Comparison of ENCODE assay signal across 8 cellular contexts in the genomic region with DNA sequence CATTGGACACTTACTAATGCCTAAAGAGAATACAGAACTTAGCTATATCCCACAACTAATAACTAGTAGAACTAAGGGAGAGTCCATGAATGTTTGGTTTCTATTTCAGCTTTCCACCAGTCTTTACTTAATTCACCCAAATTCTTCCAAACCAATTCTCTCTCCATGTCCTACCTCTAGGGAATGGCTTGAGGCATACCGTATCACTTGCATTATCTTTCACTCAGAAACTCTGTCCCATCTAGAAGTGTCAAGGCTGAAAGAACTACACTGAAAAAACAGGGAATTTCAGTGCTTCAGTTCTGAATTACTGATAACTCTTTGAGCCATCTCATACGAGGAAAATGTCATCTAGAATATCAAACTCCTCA. TPM values are rescaled to one million over a fixed set of nuclear protein-coding genes. Genes with fewer than 3 reads are reported as not detected.
DNase-seq lines count a peak whose midpoint lies in the region; ATAC-seq and TF ChIP-seq lines count a peak whose summit lies in the region.

No MANE protein-coding gene starts in this region.

- DNase-seq in A673 (ENCODE audit: low spot score) (no peak), HFFc6 (no peak), body of pancreas (no peak), mesenchymal stem cell (no peak), epidermal melanocyte (ENCODE audit: insufficient read length, low spot score) (no peak), ACHN (no peak), NOMO-1 treated with dmso at 0.1 percent for 144 hours (lab: John Stamatoyannopoulos, UW; ENCODE audit: unreplicated experiment) (no peak), islet precursor cell (no peak)

- no peak overlapping the region for H2BK15ac ChIP-seq in mesenchymal stem cell (ENCODE audit: low read depth, poor library complexity, severe bottlenecking)

- H3K27me3 ChIP-seq in A673 (replicated peaks; ENCODE audit: insufficient read depth, low read depth, low read length, poor library complexity) = no peaks in the 10 kb centered on the region
- H3K27me3 ChIP-seq in body of pancreas = no peaks in the 10 kb centered on the region
- no peaks in the 10 kb centered on the region for H3K27me3 ChIP-seq in mesenchymal stem cell (ENCODE audit: control insufficient read depth in 1 of 2, insufficient read depth in 1 of 2, low read length in 2 of 2)

- peak overlapping the region; percentile 97 for H3K4me3 Mint-ChIP-seq in HFFc6

- H3K4me1 Mint-ChIP-seq in HFFc6 (ENCODE audit: low read depth) = peaks cover 32% of the 10 kb centered on the region

- H3K9me3 Mint-ChIP-seq in HFFc6 = no peaks in the 10 kb centered on the region

- peaks cover 24% of the 10 kb centered on the region for H3K36me3 Mint-ChIP-seq in HFFc6 (ENCODE audit: low read depth)

- H3K4me3 ChIP-seq in A673 (ENCODE audit: low read depth, low read length, poor library complexity, severe bottlenecking) (peak overlapping the region; percentile 80), body of pancreas (peak overlapping the region; percentile 4 to 56), mesenchymal stem cell (ENCODE audit: insufficient read depth in 1 of 2, low read depth in 1 of 2, low read length in 2 of 2) (peak overlapping the region; percentile 76 to 92)

- TF ChIP-seq POLR2A in body of pancreas (IDR thresholded peaks at IDR 0.05) = no peak

- H3K4me1 ChIP-seq in A673 (ENCODE audit: insufficient read depth, low read length, poor library complexity, severe bottlenecking) (peaks cover 3% of the 10 kb centered on the region), body of pancreas (peaks cover 13% of the 10 kb centered on the region), mesenchymal stem cell (ENCODE audit: control insufficient read depth, insufficient read depth, low read depth, low read length) (peaks cover 3% of the 10 kb centered on the region)

- no peak overlapping the region for H2AK5ac ChIP-seq in mesenchymal stem cell (ENCODE audit: low read length, severe bottlenecking)

- H2BK120ac ChIP-seq in mesenchymal stem cell (ENCODE audit: low read depth, low read length) = no peak overlapping the region

- BruUV-seq in A673 (replicated peaks; lab: Mats Ljungman, UMichigan) = no TSS peak

- H3K36me3 ChIP-seq in A673 (ENCODE audit: insufficient read depth, low read length, poor library complexity, severe bottlenecking) = peaks cover 2% of the 10 kb centered on the region
- no peaks in the 10 kb centered on the region for H3K36me3 ChIP-seq in body of pancreas (replicated peaks in 1 of 2; ENCODE audit: insufficient read depth in 1 of 2, low read depth in 2 of 2)
- H3K36me3 ChIP-seq in mesenchymal stem cell (ENCODE audit: control insufficient read depth in 1 of 2, insufficient read depth in 2 of 2, low read depth in 1 of 2, low read length in 2 of 2) = peaks cover 0 to 3% of the 10 kb centered on the region in 2 experiments

- POLR2A ChIA-PET in A673 (lab: Charles Lee; ENCODE audit: low non-redundant PET) = no interaction called here

- peak overlapping the region; percentile 93 for H3K27ac Mint-ChIP-seq in HFFc6

- H3K23ac ChIP-seq in mesenchymal stem cell (ENCODE audit: low read length in 2 of 2) = no peak overlapping the region

- 23 to 28% methylated on average over 2 of the region's 2 CpGs for WGBS in body of pancreas, 2 donors
- WGBS in mesenchymal stem cell = 4% methylated on average over 2 of the region's 2 CpGs

- H4K8ac ChIP-seq in mesenchymal stem cell (ENCODE audit: low read length) = no peak overlapping the region

- H3K27me3 Mint-ChIP-seq in HFFc6 (ENCODE audit: insufficient read depth) = peaks cover 1% of the 10 kb centered on the region

- no peak overlapping the region for H2BK12ac ChIP-seq in mesenchymal stem cell (ENCODE audit: low read length in 2 of 2)

- H3K9ac ChIP-seq in mesenchymal stem cell (ENCODE audit: low read length) = peak overlapping the region; percentile 97

- no peak overlapping the region for H3K14ac ChIP-seq in mesenchymal stem cell (ENCODE audit: low read length in 2 of 2)

- CTCF ChIA-PET in A673 (lab: Charles Lee) = no interaction called here

- in situ Hi-C loops in ACHN (cut with HindIII; ENCODE audit: low pct_ligation_motif_present, low pct_unique_long_range_greater_than_20kb, low sequenced_read_pairs) = no loop called here

- ATAC-seq in body of pancreas = no peak

- H2AFZ ChIP-seq in mesenchymal stem cell (ENCODE audit: low read depth, low read length) = peak overlapping the region; percentile 51

- peak overlapping the region; percentile 64 for H3K4me2 ChIP-seq in mesenchymal stem cell (ENCODE audit: low read length, poor library complexity, severe bottlenecking)

- H4K91ac ChIP-seq in mesenchymal stem cell (ENCODE audit: low read length) = no peak overlapping the region

- H3K4ac ChIP-seq in mesenchymal stem cell (ENCODE audit: low read depth in 1 of 2, low read length in 2 of 2) = no peak overlapping the region

- no peaks in the 10 kb centered on the region for H3K9me3 ChIP-seq in A673 (ENCODE audit: low read depth, low read length, poor library complexity, severe bottlenecking)
- no peaks in the 10 kb centered on the region for H3K9me3 ChIP-seq in body of pancreas
- H3K9me3 ChIP-seq in mesenchymal stem cell (ENCODE audit: control insufficient read depth, low read length) = no peaks in the 10 kb centered on the region

- no peak for TF ChIP-seq CTCF in A673 (conservative IDR thresholded peaks at IDR 0.05; ENCODE audit: low read depth, low read length)
- no peak for TF ChIP-seq CTCF in HFFc6 (IDR thresholded peaks at IDR 0.05)
- peak in 1 of 7 experiments; percentile 6 for TF ChIP-seq CTCF in body of pancreas (IDR thresholded peaks at IDR 0.05)

- peak overlapping the region in 1 of 2 experiments; percentile 85 for H3K18ac ChIP-seq in mesenchymal stem cell (ENCODE audit: low read depth in 1 of 2, low read length in 2 of 2)

- H3K27ac ChIP-seq in A673 (ENCODE audit: low read depth, low read length, poor library complexity, severe bottlenecking) (peak overlapping the region; percentile 92), body of pancreas (peak overlapping the region; percentile 46 to 85 (median 82)), mesenchymal stem cell (ENCODE audit: low read length, poor library complexity, severe bottlenecking) (peak overlapping the region; percentile 71)

- no peak overlapping the region for H2BK5ac ChIP-seq in mesenchymal stem cell (ENCODE audit: low read depth, low read length, poor library complexity, severe bottlenecking)

- peaks cover 7% of the 10 kb centered on the region for H3K79me1 ChIP-seq in mesenchymal stem cell (replicated peaks; ENCODE audit: low read length, poor library complexity, severe bottlenecking)

- intact Hi-C loops in A673 (cut with micrococcal nuclease; ENCODE audit: unreplicated experiment) = no loop called here
- intact Hi-C loops in body of pancreas (cut with DNase I) = no loop called here

RNA-seq across cellular contexts. Expression of gene TMEM168, which starts 0.8 kb away (rescaled TPM):
- total RNA-seq in A673 (2021) (19.5 and 26.4 TPM in 2 replicates), body of pancreas (10 to 100 TPM; 13.7 to 15.8 TPM)
- 10 to 100 TPM; 15.4 to 19.3 (median 18.0) TPM for total RNA-seq in HFFc6 (2021; fragmentation: NEBNext Ultra II Directional; extraction: Animal tissue kit (Norgen Biotek cat#: 25700))
- 10.8 TPM for polyA plus RNA-seq in mesenchymal stem cell (2013, experiment 1 of 2)
- 12.4 TPM for polyA plus RNA-seq in mesenchymal stem cell (2013, experiment 2 of 2)

Comparison
In these comparisons a context has a peak if more than half of its experiments do, and no peak if none do; other contexts are left out.
1. H3K4me3 ChIP-seq: peak in every context shown above with its lines; median percentile 84 in mesenchymal stem cell; 80 in A673; 30 in body of pancreas.